Comparison of ENCODE assay signal across 11 cellular contexts in genomic region chr17:77144227-77144626, GRCh38. TPM values are rescaled to one million over a fixed set of nuclear protein-coding genes. Genes with fewer than 3 reads are reported as not detected.
DNase-seq lines count a peak whose midpoint lies in the region; ATAC-seq and TF ChIP-seq lines count a peak whose summit lies in the region.
"Had no signal": no experiment of that assay in that cellular context is flagged by ENCODE, and none has a peak within 500 bp of the region (broad histone marks: within the 10 kb centered on the region; RNA-seq: fewer than 3 reads in every experiment).

No MANE protein-coding gene starts in this region.

- WGBS in adrenal gland, 4 donors = 64 to 76% (median 72%) methylated on average over 4 of the region's 4 CpGs

- H3K4me1 Mint-ChIP-seq in CD4-positive, alpha-beta T cell (ENCODE audit: low read depth) = peaks cover 67% of the 10 kb centered on the region

- no peak overlapping the region for H3K9ac ChIP-seq in neural cell (ENCODE audit: low read length)

- H3K27ac Mint-ChIP-seq in CD4-positive, alpha-beta T cell = peak overlapping the region; percentile 94
- H3K27ac Mint-ChIP-seq: stimulated activated naive CD8-positive, alpha-beta T cell treated with anti-CD3 and anti-CD28 coated beads, Interleukin-15, amount 100 ng/mL, for 72 hours had no signal

- no peaks in the 10 kb centered on the region for H3F3A ChIP-seq in neural cell (ENCODE audit: insufficient read depth, low read length, poor library complexity, severe bottlenecking)

- no peaks in the 10 kb centered on the region for H3K9me2 ChIP-seq in neural cell (ENCODE audit: insufficient read depth, low read length)

- H3K36me3 ChIP-seq in adrenal gland (replicated peaks in 1 of 2) = peaks cover 0 to 41% of the 10 kb centered on the region in 2 donors
- no peaks in the 10 kb centered on the region for H3K36me3 ChIP-seq in neural cell (ENCODE audit: insufficient read depth, low read length)

- H3K9me3 ChIP-seq in CD4-positive, alpha-beta T cell (ENCODE audit: control insufficient read depth, low read length) = no peaks in the 10 kb centered on the region
- H3K9me3 ChIP-seq in adrenal gland (replicated peaks in 1 of 3) = no peaks in the 10 kb centered on the region
- H3K9me3 ChIP-seq in neural cell (ENCODE audit: low read length) = no peaks in the 10 kb centered on the region

- H3K27ac ChIP-seq in CD4-positive, alpha-beta T cell (ENCODE audit: low read depth, low read length) = no peak overlapping the region
- peak overlapping the region in 4 of 5 donors; percentile 2 to 99 (median 96) for H3K27ac ChIP-seq in adrenal gland
- H3K27ac ChIP-seq in neural cell (ENCODE audit: low read length) = no peak overlapping the region

- no peak for ATAC-seq in CD4-positive, alpha-beta T cell (ENCODE audit: poor library complexity)
- ATAC-seq in HG03135 (IDR thresholded peaks at IDR 0.05; ENCODE audit: unreplicated experiment) = no peak
- ATAC-seq in HG03457 (IDR thresholded peaks at IDR 0.05; ENCODE audit: unreplicated experiment) = no peak
- ATAC-seq in GM19328 (IDR thresholded peaks at IDR 0.05; ENCODE audit: unreplicated experiment) = no peak
- ATAC-seq: stimulated activated naive CD8-positive, alpha-beta T cell treated with anti-CD3 and anti-CD28 coated beads, Interleukin-15, amount 100 ng/mL, for 72 hours had no signal

- CTCF ChIA-PET in CD4-positive, alpha-beta T cell (lab: Charles Lee) = no interaction called here

- H3K27me3 ChIP-seq in CD4-positive, alpha-beta T cell (ENCODE audit: control insufficient read depth, insufficient read depth, low read length) = no peaks in the 10 kb centered on the region
- H3K27me3 ChIP-seq in adrenal gland (no peaks in the 10 kb centered on the region), neural cell (ENCODE audit: insufficient read depth, low read depth, low read length) (no peaks in the 10 kb centered on the region)

- no peak for DNase-seq in CD4-positive, alpha-beta T cell
- DNase-seq in NCI-H1105 (lab: John Stamatoyannopoulos, UW) = peak; percentile 28
- DNase-seq in adrenal gland = no peak
- DNase-seq in medulla oblongata (ENCODE audit: extremely low spot score) = no peak
- DNase-seq: C1 segment of cervical spinal cord; OCI-M1; stimulated activated naive CD8-positive, alpha-beta T cell treated with anti-CD3 and anti-CD28 coated beads, Interleukin-15, amount 100 ng/mL, for 72 hours had no signal

- no peak for TF ChIP-seq CTCF in CD4-positive, alpha-beta T cell (IDR thresholded peaks at IDR 0.05)
- TF ChIP-seq CTCF in adrenal gland (IDR thresholded peaks at IDR 0.05) = no peak
- no peak for TF ChIP-seq CTCF in neural cell (IDR thresholded peaks at IDR 0.05; ENCODE audit: poor library complexity, severe bottlenecking)

- peaks cover 74% of the 10 kb centered on the region for H3K36me3 Mint-ChIP-seq in CD4-positive, alpha-beta T cell (ENCODE audit: low read depth)

- peaks cover 49% of the 10 kb centered on the region for H3K79me2 ChIP-seq in neural cell (replicated peaks; ENCODE audit: insufficient read depth, low read length)

- TF ChIP-seq RAD21 in neural cell (conservative IDR thresholded peaks at IDR 0.05) = no peak

- TF ChIP-seq EP300 in neural cell (conservative IDR thresholded peaks at IDR 0.05; ENCODE audit: poor library complexity, severe bottlenecking) = no peak

- H3K9me3 Mint-ChIP-seq in CD4-positive, alpha-beta T cell = peaks cover 2% of the 10 kb centered on the region
- H3K9me3 Mint-ChIP-seq: stimulated activated naive CD8-positive, alpha-beta T cell treated with anti-CD3 and anti-CD28 coated beads, Interleukin-15, amount 100 ng/mL, for 72 hours had no signal

- peaks cover 74 to 78% of the 10 kb centered on the region in 2 donors for H3K4me1 ChIP-seq in adrenal gland (replicated peaks in 1 of 2)

- no peaks in the 10 kb centered on the region for H3K27me3 Mint-ChIP-seq in CD4-positive, alpha-beta T cell
- H3K27me3 Mint-ChIP-seq: stimulated activated naive CD8-positive, alpha-beta T cell treated with anti-CD3 and anti-CD28 coated beads, Interleukin-15, amount 100 ng/mL, for 72 hours had no signal

- POLR2A ChIA-PET in CD4-positive, alpha-beta T cell (lab: Charles Lee) = no interaction called here

- H4K20me1 ChIP-seq in neural cell (ENCODE audit: insufficient read depth) = no peaks in the 10 kb centered on the region

- H3K4me2 ChIP-seq in neural cell (ENCODE audit: low read length) = no peak overlapping the region

- H2AFZ ChIP-seq in neural cell (ENCODE audit: low read depth, low read length) = no peak overlapping the region

- no peak for TF ChIP-seq POLR2A in adrenal gland (IDR thresholded peaks at IDR 0.05)

- H3K4me3 Mint-ChIP-seq in CD4-positive, alpha-beta T cell = peak overlapping the region; percentile 98

- H3K4me3 ChIP-seq in adrenal gland (peak overlapping the region in 1 of 4 donors; percentile 86), neural cell (ENCODE audit: low read length) (peak overlapping the region; percentile 99)

- intact Hi-C loops in CD4-positive, alpha-beta T cell (cut with DNase I, micrococcal nuclease) = loop anchor here in 1 of 2 experiments (5.0 kb wide), 2 partner anchors 43 to 417 kb away; partner anchors contain the start of genes JMJD6 and METTL23
- intact Hi-C loops in adrenal gland (cut with DNase I) = loop anchor here in 1 of 2 donors (10.0 kb wide), 2 partner anchors 49 to 61 kb away; no protein-coding TSS in a partner anchor

TF ChIP-seq in neural cell, 6 proteins besides CTCF, POLR2A, EP300 and RAD21:
- TF ChIP-seq REST (IDR thresholded peaks at IDR 0.05; ENCODE audit: borderline replicate concordance) = no peak
- no peak for TF ChIP-seq MXI1 (conservative IDR thresholded peaks at IDR 0.05; ENCODE audit: poor library complexity, severe bottlenecking)
- no peak for TF ChIP-seq EZH2 (IDR thresholded peaks at IDR 0.05; ENCODE audit: borderline replicate concordance, insufficient read depth, low read length, poor library complexity, severe bottlenecking)
- TF ChIP-seq POLR2AphosphoS5 (IDR thresholded peaks at IDR 0.05) = no peak
- no peak for TF ChIP-seq TAF1 (IDR thresholded peaks at IDR 0.05; ENCODE audit: low read depth)
- TF ChIP-seq SMC3 (conservative IDR thresholded peaks at IDR 0.05; ENCODE audit: poor library complexity) = no peak

RNA-seq across cellular contexts. Expression of gene SEC14L1, which starts 3.5 kb away (rescaled TPM):
- total RNA-seq in CD4-positive, alpha-beta T cell = 10 to 100 TPM; 97.3 to 98.5 TPM
- total RNA-seq in adrenal gland = 100 to 1,000 TPM; 130 to 255 (median 199) TPM
- 100 to 1,000 TPM in 2 of 3 donors, 10 to 100 TPM in 1; 61.8 to 125 (median 119) TPM for polyA plus RNA-seq in adrenal gland
- polyA plus RNA-seq in neural cell = 40.4 and 49.7 TPM in 2 replicates
- polyA minus RNA-seq in neural cell = 112 TPM in 2 replicates

Comparison
In these comparisons a context has a peak if more than half of its experiments do, and no peak if none do; other contexts are left out.
1. H3K27ac ChIP-seq: peak in adrenal gland (4 of 5); none in CD4-positive, alpha-beta T cell (single experiment) and neural cell (single experiment).